ENCODE assay signal across 1 cellular context in the genomic region with DNA sequence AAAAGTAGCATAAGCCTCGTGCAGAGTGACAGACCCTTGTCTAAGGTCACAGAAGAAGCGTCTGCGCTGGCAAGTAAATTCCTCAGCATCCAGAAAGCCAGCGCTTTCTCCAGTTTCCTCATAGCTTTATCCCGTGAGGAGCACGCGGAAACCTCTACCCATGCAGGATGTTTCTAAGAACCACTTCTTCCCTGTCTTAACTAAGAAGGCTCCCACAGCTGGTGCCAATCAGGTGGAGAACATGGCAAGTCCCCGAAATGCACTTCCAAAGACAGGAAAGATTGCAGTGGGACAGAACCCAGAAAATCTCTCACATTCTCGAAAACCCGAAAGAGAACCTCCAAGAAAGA.
TF ChIP-seq lines count a peak whose summit lies in the region.

No MANE protein-coding gene starts in this region.

TF ChIP-seq in K562, 482 proteins besides CTCF, POLR2A, EP300 and RAD21 (continued from another document and continues in another):
- TF ChIP-seq, protein P1, sequence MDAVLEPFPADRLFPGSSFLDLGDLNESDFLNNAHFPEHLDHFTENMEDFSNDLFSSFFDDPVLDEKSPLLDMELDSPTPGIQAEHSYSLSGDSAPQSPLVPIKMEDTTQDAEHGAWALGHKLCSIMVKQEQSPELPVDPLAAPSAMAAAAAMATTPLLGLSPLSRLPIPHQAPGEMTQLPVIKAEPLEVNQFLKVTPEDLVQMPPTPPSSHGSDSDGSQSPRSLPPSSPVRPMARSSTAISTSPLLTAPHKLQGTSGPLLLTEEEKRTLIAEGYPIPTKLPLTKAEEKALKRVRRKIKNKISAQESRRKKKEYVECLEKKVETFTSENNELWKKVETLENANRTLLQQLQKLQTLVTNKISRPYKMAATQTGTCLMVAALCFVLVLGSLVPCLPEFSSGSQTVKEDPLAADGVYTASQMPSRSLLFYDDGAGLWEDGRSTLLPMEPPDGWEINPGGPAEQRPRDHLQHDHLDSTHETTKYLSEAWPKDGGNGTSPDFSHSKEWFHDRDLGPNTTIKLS (IDR thresholded peaks at IDR 0.05; ENCODE audit: borderline replicate concordance, low read depth) = no peak
- TF ChIP-seq ETS2 (tag; IDR thresholded peaks at IDR 0.05; ENCODE audit: borderline replicate concordance, poor library complexity, severe bottlenecking) (no peak), SMAD3 (CRISPR knock-in tag; conservative IDR thresholded peaks at IDR 0.05) (no peak), CREM (IDR thresholded peaks at IDR 0.05; ENCODE audit: low read depth) (no peak), NR4A1 (CRISPR knock-in tag; IDR thresholded peaks at IDR 0.05) (no peak), NR4A1 (tag; IDR thresholded peaks at IDR 0.05) (no peak), ZNF347 (CRISPR knock-in tag; IDR thresholded peaks at IDR 0.05; ENCODE audit: low read depth) (no peak), RBBP5 (IDR thresholded peaks at IDR 0.05; ENCODE audit: borderline replicate concordance, insufficient read depth, low read length, poor library complexity, severe bottlenecking) (peak; percentile 55), RCOR1 (IDR thresholded peaks at IDR 0.05; ENCODE audit: borderline replicate concordance in 1 of 2, low read depth in 2 of 2, low read length in 2 of 2) (no peak), NONO (IDR thresholded peaks at IDR 0.05; ENCODE audit: low read depth in 2 of 2, low read length in 1 of 2) (no peak), SAP30 (IDR thresholded peaks at IDR 0.05; ENCODE audit: borderline replicate concordance, insufficient read depth, low read depth, low read length, poor library complexity, severe bottlenecking) (peak; percentile 75), ZNF224 (CRISPR knock-in tag; IDR thresholded peaks at IDR 0.05) (no peak), SMAD2 (IDR thresholded peaks at IDR 0.05; ENCODE audit: low read depth, low read length) (no peak), PHF8 (IDR thresholded peaks at IDR 0.05; ENCODE audit: borderline replicate concordance, low read length) (0 out of 2 replicates have a peak, but pooled peaks have one; percentile 12), SUPT5H (IDR thresholded peaks at IDR 0.05) (no peak), ARHGAP35 (IDR thresholded peaks at IDR 0.05; ENCODE audit: partially characterized antibody) (no peak), RAD51 (IDR thresholded peaks at IDR 0.05; ENCODE audit: borderline replicate concordance, low read depth) (0 out of 2 replicates have a peak, but pooled peaks have one; percentile 1), CBFA2T3 (IDR thresholded peaks at IDR 0.05) (no peak), SMAD1 (IDR thresholded peaks at IDR 0.05; ENCODE audit: low read depth, low read length, partially characterized antibody) (no peak), RHOXF2B (CRISPR knock-in tag; conservative IDR thresholded peaks at IDR 0.05) (no peak), HDAC1 (IDR thresholded peaks at IDR 0.05) (peak in 1 of 2 experiments; percentile 61; a peak in 2 of 4 replicates), PYGO2 (tag; IDR thresholded peaks at IDR 0.05) (no peak), GABPB1 (CRISPR knock-in tag; IDR thresholded peaks at IDR 0.05) (no peak), SIX5 (IDR thresholded peaks at IDR 0.05; ENCODE audit: borderline replicate concordance in 1 of 2, insufficient read depth in 1 of 2, low read depth in 1 of 2, low read length in 2 of 2) (no peak), ZNF124 (CRISPR knock-in tag; IDR thresholded peaks at IDR 0.05) (no peak), ZNF133 (CRISPR knock-in tag; IDR thresholded peaks at IDR 0.05) (no peak), RBM15 (IDR thresholded peaks at IDR 0.05; ENCODE audit: insufficient read depth, low read length) (no peak), CREBBP (IDR thresholded peaks at IDR 0.05; ENCODE audit: low read depth, low read length) (no peak), NCOA6 (IDR thresholded peaks at IDR 0.05) (no peak)
- TF ChIP-seq, protein P2, sequence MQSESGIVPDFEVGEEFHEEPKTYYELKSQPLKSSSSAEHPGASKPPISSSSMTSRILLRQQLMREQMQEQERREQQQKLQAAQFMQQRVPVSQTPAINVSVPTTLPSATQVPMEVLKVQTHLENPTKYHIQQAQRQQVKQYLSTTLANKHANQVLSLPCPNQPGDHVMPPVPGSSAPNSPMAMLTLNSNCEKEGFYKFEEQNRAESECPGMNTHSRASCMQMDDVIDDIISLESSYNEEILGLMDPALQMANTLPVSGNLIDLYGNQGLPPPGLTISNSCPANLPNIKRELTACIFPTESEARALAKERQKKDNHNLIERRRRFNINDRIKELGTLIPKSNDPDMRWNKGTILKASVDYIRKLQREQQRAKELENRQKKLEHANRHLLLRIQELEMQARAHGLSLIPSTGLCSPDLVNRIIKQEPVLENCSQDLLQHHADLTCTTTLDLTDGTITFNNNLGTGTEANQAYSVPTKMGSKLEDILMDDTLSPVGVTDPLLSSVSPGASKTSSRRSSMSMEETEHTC (IDR thresholded peaks at IDR 0.05) = 0 out of 2 replicates have a peak, but pooled peaks have one; percentile 12
- TF ChIP-seq, protein P3, sequence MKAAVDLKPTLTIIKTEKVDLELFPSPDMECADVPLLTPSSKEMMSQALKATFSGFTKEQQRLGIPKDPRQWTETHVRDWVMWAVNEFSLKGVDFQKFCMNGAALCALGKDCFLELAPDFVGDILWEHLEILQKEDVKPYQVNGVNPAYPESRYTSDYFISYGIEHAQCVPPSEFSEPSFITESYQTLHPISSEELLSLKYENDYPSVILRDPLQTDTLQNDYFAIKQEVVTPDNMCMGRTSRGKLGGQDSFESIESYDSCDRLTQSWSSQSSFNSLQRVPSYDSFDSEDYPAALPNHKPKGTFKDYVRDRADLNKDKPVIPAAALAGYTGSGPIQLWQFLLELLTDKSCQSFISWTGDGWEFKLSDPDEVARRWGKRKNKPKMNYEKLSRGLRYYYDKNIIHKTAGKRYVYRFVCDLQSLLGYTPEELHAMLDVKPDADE (conservative IDR thresholded peaks at IDR 0.05; ENCODE audit: control insufficient read depth, low read depth, low read length) = peak; percentile 66; the same call in 1 of the 2 replicates
- TF ChIP-seq, protein P4, sequence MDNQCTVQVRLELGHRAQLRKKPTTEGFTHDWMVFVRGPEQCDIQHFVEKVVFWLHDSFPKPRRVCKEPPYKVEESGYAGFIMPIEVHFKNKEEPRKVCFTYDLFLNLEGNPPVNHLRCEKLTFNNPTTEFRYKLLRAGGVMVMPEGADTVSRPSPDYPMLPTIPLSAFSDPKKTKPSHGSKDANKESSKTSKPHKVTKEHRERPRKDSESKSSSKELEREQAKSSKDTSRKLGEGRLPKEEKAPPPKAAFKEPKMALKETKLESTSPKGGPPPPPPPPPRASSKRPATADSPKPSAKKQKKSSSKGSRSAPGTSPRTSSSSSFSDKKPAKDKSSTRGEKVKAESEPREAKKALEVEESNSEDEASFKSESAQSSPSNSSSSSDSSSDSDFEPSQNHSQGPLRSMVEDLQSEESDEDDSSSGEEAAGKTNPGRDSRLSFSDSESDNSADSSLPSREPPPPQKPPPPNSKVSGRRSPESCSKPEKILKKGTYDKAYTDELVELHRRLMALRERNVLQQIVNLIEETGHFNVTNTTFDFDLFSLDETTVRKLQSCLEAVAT (IDR thresholded peaks at IDR 0.05) = 0 out of 4 replicates have a peak, but pooled peaks of 1 of the 2 experiments have one; percentile 37
- TF ChIP-seq, protein P5, sequence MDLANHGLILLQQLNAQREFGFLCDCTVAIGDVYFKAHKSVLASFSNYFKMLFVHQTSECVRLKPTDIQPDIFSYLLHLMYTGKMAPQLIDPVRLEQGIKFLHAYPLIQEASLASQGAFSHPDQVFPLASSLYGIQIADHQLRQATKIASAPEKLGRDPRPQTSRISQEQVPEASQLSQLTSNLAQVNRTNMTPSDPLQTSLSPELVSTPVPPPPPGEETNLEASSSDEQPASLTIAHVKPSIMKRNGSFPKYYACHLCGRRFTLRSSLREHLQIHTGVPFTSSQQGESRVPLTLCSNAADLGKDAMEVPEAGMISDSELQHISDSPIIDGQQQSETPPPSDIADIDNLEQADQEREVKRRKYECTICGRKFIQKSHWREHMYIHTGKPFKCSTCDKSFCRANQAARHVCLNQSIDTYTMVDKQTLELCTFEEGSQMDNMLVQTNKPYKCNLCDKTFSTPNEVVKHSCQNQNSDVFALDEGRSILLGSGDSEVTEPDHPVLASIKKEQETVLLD (IDR thresholded peaks at IDR 0.05) = no peak
- TF ChIP-seq, protein P6, sequence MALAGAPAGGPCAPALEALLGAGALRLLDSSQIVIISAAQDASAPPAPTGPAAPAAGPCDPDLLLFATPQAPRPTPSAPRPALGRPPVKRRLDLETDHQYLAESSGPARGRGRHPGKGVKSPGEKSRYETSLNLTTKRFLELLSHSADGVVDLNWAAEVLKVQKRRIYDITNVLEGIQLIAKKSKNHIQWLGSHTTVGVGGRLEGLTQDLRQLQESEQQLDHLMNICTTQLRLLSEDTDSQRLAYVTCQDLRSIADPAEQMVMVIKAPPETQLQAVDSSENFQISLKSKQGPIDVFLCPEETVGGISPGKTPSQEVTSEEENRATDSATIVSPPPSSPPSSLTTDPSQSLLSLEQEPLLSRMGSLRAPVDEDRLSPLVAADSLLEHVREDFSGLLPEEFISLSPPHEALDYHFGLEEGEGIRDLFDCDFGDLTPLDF (CRISPR knock-in tag; IDR thresholded peaks at IDR 0.05) = no peak
- TF ChIP-seq, protein P7, sequence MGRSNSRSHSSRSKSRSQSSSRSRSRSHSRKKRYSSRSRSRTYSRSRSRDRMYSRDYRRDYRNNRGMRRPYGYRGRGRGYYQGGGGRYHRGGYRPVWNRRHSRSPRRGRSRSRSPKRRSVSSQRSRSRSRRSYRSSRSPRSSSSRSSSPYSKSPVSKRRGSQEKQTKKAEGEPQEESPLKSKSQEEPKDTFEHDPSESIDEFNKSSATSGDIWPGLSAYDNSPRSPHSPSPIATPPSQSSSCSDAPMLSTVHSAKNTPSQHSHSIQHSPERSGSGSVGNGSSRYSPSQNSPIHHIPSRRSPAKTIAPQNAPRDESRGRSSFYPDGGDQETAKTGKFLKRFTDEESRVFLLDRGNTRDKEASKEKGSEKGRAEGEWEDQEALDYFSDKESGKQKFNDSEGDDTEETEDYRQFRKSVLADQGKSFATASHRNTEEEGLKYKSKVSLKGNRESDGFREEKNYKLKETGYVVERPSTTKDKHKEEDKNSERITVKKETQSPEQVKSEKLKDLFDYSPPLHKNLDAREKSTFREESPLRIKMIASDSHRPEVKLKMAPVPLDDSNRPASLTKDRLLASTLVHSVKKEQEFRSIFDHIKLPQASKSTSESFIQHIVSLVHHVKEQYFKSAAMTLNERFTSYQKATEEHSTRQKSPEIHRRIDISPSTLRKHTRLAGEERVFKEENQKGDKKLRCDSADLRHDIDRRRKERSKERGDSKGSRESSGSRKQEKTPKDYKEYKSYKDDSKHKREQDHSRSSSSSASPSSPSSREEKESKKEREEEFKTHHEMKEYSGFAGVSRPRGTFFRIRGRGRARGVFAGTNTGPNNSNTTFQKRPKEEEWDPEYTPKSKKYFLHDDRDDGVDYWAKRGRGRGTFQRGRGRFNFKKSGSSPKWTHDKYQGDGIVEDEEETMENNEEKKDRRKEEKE (IDR thresholded peaks at IDR 0.05; ENCODE audit: borderline replicate concordance in 1 of 2, control insufficient read depth in 1 of 2, low read depth in 2 of 2, low read length in 1 of 2) = 0 out of 4 replicates have a peak, but pooled peaks of 1 of the 2 experiments have one; percentile 19
